Comparison of ENCODE assay signal across 8 cellular contexts in the genomic region with DNA sequence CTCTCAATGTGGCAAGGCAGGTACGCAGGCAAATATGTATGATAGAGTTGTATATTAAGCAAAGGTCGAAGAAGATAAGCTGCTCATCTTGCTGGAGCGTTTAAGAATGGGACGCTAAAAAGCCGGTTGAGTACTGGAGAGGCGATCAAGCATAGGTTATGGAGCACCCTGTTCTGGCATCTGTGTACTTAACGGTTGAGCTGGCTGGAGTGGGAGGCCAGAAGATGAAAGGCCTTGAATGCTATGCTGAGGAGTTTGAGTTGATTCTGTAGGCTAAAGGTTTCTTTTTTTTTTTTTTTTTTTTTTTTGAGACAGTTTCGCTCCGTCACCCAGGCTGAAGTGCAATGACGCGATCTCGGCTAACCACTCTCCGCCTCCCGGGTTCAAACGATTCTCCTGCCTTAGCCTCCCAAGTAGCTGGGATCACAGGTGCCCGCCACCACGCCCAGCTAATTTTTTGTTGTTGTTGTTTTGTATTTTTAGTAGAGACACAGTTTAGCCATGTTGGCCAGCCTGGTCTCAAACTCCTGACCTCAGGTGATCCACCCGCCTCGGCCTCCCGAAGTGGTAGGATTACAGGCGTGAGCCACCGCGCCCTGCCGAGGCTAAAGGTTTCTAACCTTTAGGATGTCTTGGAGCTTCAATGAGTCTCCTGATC. TPM values are rescaled to one million over a fixed set of nuclear protein-coding genes. Genes with fewer than 3 reads are reported as not detected.
DNase-seq lines count a peak whose midpoint lies in the region; ATAC-seq and TF ChIP-seq lines count a peak whose summit lies in the region.

No MANE protein-coding gene starts in this region.

- H3K36me3 ChIP-seq in Caco-2 (ENCODE audit: control insufficient read depth, insufficient read depth, low read length): 0 out of 2 replicates have a peak, but pooled peaks cover 1% of the 10 kb centered on the region

- H3K36me3 Mint-ChIP-seq in Caco-2 (ENCODE audit: insufficient read depth, unreplicated experiment) (peaks cover 2% of the 10 kb centered on the region), nephron progenitor cell (ENCODE audit: low read depth) (peaks cover 27% of the 10 kb centered on the region)

- TF ChIP-seq CTCF in Caco-2 (IDR thresholded peaks at IDR 0.05; ENCODE audit: insufficient read depth in 1 of 2, low read depth in 1 of 2, low read length in 1 of 2, severe bottlenecking in 1 of 2, unreplicated experiment in 1 of 2): no peak
- no peak for TF ChIP-seq CTCF in nephron progenitor cell (IDR thresholded peaks at IDR 0.05)

- H3K27ac Mint-ChIP-seq in Caco-2 (ENCODE audit: unreplicated experiment): no peak overlapping the region
- peak overlapping the region; percentile 61 for H3K27ac Mint-ChIP-seq in nephron progenitor cell

- ATAC-seq in GM18520 (IDR thresholded peaks at IDR 0.05; ENCODE audit: unreplicated experiment): no peak

- H3K4me3 ChIP-seq in Caco-2 (ENCODE audit: low read depth, low read length): peak overlapping the region; percentile 60

- no peak for DNase-seq in Caco-2
- DNase-seq in NCI-H187 (lab: John Stamatoyannopoulos, UW): peak; percentile 67 to 87
- no peak for DNase-seq in nephron progenitor cell
- no peak for DNase-seq in activated effector memory CD4-positive, alpha-beta T cell treated with anti-CD3 and anti-CD28 coated beads, Interleukin-2, amount 50 U/mL, for 16 hours
- no peak for DNase-seq in occipital lobe (lab: John Stamatoyannopoulos, UW)
- no peak for DNase-seq in hippocampal formation (lab: John Stamatoyannopoulos, UW)

- H3K4me1 ChIP-seq in Caco-2: peaks cover 20% of the 10 kb centered on the region

- H3K9me3 ChIP-seq in Caco-2: no peaks in the 10 kb centered on the region

- H3K27me3 Mint-ChIP-seq in Caco-2 (ENCODE audit: insufficient read depth, unreplicated experiment): no peaks in the 10 kb centered on the region
- no peaks in the 10 kb centered on the region for H3K27me3 Mint-ChIP-seq in nephron progenitor cell (ENCODE audit: low read depth, poor library complexity)

- H3K4me3 Mint-ChIP-seq in Caco-2 (ENCODE audit: unreplicated experiment) (no peak overlapping the region), nephron progenitor cell (no peak overlapping the region)

- H3K4me1 Mint-ChIP-seq in Caco-2 (ENCODE audit: low read depth, unreplicated experiment) (peaks cover 10% of the 10 kb centered on the region), nephron progenitor cell (peaks cover 8% of the 10 kb centered on the region)

- BruUV-seq in Caco-2 (replicated peaks; lab: Mats Ljungman, UMichigan): TSS peak; percentile 96

- peak overlapping the region; percentile 96 for H3K27ac ChIP-seq in cingulate gyrus (ENCODE audit: low read depth, low read length)

- no peaks in the 10 kb centered on the region for H3K27me3 ChIP-seq in Caco-2 (replicated peaks; ENCODE audit: control insufficient read depth, insufficient read depth, low read length)

- POLR2A ChIA-PET in Caco-2 (lab: Charles Lee): interaction anchor here (0.6 to 1.2 kb wide), 7 partner anchors 9 to 798 kb away, joined by 3 to 12 read pairs (median 6); partner anchors contain the start of gene ARHGEF2

- intact Hi-C loops in Caco-2 (cut with micrococcal nuclease; ENCODE audit: unreplicated experiment): loop anchor here (1.0 to 2.0 kb wide), 2 partner anchors 54 to 120 kb away; partner anchors contain the start of gene LAMTOR2

- CTCF ChIA-PET in Caco-2 (lab: Charles Lee): interaction anchor here (0.6 to 1.0 kb wide), 4 partner anchors 26 to 1885 kb away, joined by 3 to 5 read pairs (median 4); partner anchors contain the start of gene FCRL1

- H3K9me3 Mint-ChIP-seq in Caco-2 (ENCODE audit: unreplicated experiment) (no peaks in the 10 kb centered on the region), nephron progenitor cell (no peaks in the 10 kb centered on the region)

RNA-seq across cellular contexts. Expression of gene KHDC4, which starts 0.8 kb away (rescaled TPM):
- 68.5 and 72.9 TPM in 2 replicates for total RNA-seq in Caco-2 (2022)
- 37.6 TPM for total RNA-seq in occipital lobe

RNA-seq across cellular contexts. Expression of gene RXFP4, which starts 6.4 kb away (rescaled TPM):
- total RNA-seq in Caco-2 (2022) (not detected in 2 replicates), occipital lobe (not detected)

RNA-seq across cellular contexts. Expression of gene RIT1, which starts 23.9 kb away (rescaled TPM):
- total RNA-seq in Caco-2 (2022): 21.9 and 23.0 TPM in 2 replicates
- total RNA-seq in occipital lobe: 32.0 TPM

RNA-seq across cellular contexts. Expression of gene ARHGEF2, which starts 43.3 kb away (rescaled TPM):
- total RNA-seq in Caco-2 (2022) (46.9 and 60.3 TPM in 2 replicates), occipital lobe (129 TPM)

Comparison
In these comparisons a context has a peak if more than half of its experiments do, and no peak if none do; other contexts are left out.
1. DNase-seq: peak in NCI-H187 (2 of 2); none in Caco-2 (0 of 2), nephron progenitor cell (single experiment), activated effector memory CD4-positive, alpha-beta T cell treated with anti-CD3 and anti-CD28 coated beads, Interleukin-2, amount 50 U/mL, for 16 hours (single experiment), occipital lobe (single experiment) and hippocampal formation (0 of 2).